ENCODE assay signal across 9 cellular contexts in genomic region chr14:24179961-24180726, GRCh38. TPM values are rescaled to one million over a fixed set of nuclear protein-coding genes. Genes with fewer than 3 reads are reported as not detected.
DNase-seq lines count a peak whose midpoint lies in the region; ATAC-seq, FAIRE-seq and TF ChIP-seq lines count a peak whose summit lies in the region.
"Had no signal": no experiment of that assay in that cellular context is flagged by ENCODE, and none has a peak within 500 bp of the region (broad histone marks: within the 10 kb centered on the region; RNA-seq: fewer than 3 reads in every experiment).

No MANE protein-coding gene starts in this region.

- DNase-seq in RCC 7860 (ENCODE audit: low spot score) (peak; percentile 53), fibroblast of gingiva (ENCODE audit: low read depth) (peak; percentile 84), occipital lobe (lab: John Stamatoyannopoulos, UW) (peak; percentile 47), osteocyte (ENCODE audit: extremely low spot score, unreplicated experiment) (no peak), NCI-H1694 treated with DMSO at 0.1 percent for 48 hours (lab: John Stamatoyannopoulos, UW) (no peak), NCI-H1092 (lab: John Stamatoyannopoulos, UW) (no peak)
- DNase-seq: NCI-H1092 treated with DMSO at 0.1 percent for 48 hours had no signal

- no peak for FAIRE-seq in RCC 7860 (lab: Jason Lieb, UNC)

- H3K4me3 ChIP-seq in BLaER1, result no peak overlapping the region

- H4K20me1 ChIP-seq in BLaER1, result peaks cover 15% of the 10 kb centered on the region; the same call in 1 of the 2 replicates

- TF ChIP-seq CTCF in osteocyte (IDR thresholded peaks at IDR 0.05), result no peak

- H3K27ac Mint-ChIP-seq in osteocyte (ENCODE audit: unreplicated experiment), result no peak overlapping the region

- H3K9me3 ChIP-seq in BLaER1, result no peaks in the 10 kb centered on the region

- H3K27ac ChIP-seq in BLaER1, result peak overlapping the region; percentile 41

- no peaks in the 10 kb centered on the region for H3K27me3 Mint-ChIP-seq in osteocyte (ENCODE audit: unreplicated experiment)

- peaks cover 22% of the 10 kb centered on the region for H3K36me3 Mint-ChIP-seq in osteocyte (ENCODE audit: unreplicated experiment)

- H3K4me3 Mint-ChIP-seq in osteocyte (ENCODE audit: unreplicated experiment), result no peak overlapping the region

- H3K4me1 ChIP-seq in BLaER1, result peaks cover 26% of the 10 kb centered on the region

- no peaks in the 10 kb centered on the region for H3K27me3 ChIP-seq in BLaER1

- ATAC-seq in GM18858 (IDR thresholded peaks at IDR 0.05; ENCODE audit: unreplicated experiment), result no peak

- no peaks in the 10 kb centered on the region for H3K9me3 Mint-ChIP-seq in osteocyte (ENCODE audit: unreplicated experiment)

- H3K9ac ChIP-seq in BLaER1, result peak overlapping the region; percentile 44; the same call in 1 of the 2 replicates

- no peaks in the 10 kb centered on the region for H3K4me1 Mint-ChIP-seq in osteocyte (ENCODE audit: unreplicated experiment)

- H3K4me2 ChIP-seq in BLaER1, result peak overlapping the region; percentile 69

- H3K36me3 ChIP-seq in BLaER1, result peaks cover 88% of the 10 kb centered on the region

RNA-seq across cellular contexts. Expression of gene REC8, which starts 8.3 kb away (rescaled TPM):
- total RNA-seq in occipital lobe (20.4 TPM), osteocyte (8.1 and 11.5 TPM in 2 replicates)

RNA-seq across cellular contexts. Expression of gene IPO4, which starts 8.5 kb away (rescaled TPM):
- total RNA-seq in occipital lobe (11.7 TPM), osteocyte (34.6 and 36.5 TPM in 2 replicates)

RNA-seq across cellular contexts. Expression of gene TM9SF1, which starts 15.1 kb away (rescaled TPM):
- total RNA-seq in occipital lobe, result 20.6 TPM
- total RNA-seq in osteocyte, result 69.5 and 81.8 TPM in 2 replicates

RNA-seq across cellular contexts. Expression of gene IRF9, which starts 19.1 kb away (rescaled TPM):
- 20.7 TPM for total RNA-seq in occipital lobe
- total RNA-seq in osteocyte, result 58.9 and 62.5 TPM in 2 replicates

RNA-seq across cellular contexts. Expression of gene TSSK4, which starts 25.4 kb away (rescaled TPM):
- total RNA-seq in occipital lobe, result not detected
- total RNA-seq in osteocyte, result not detected in 2 replicates

Comparison
In these comparisons a context has a peak if more than half of its experiments do, and no peak if none do; other contexts are left out.
1. DNase-seq: peak in RCC 7860 (single experiment), fibroblast of gingiva (single experiment) and occipital lobe (single experiment); none in osteocyte (single experiment), NCI-H1694 treated with DMSO at 0.1 percent for 48 hours (single experiment) and NCI-H1092 (single experiment).